Comparison of ENCODE assay signal across 8 cellular contexts in genomic region chr3:196867507-196868296, GRCh38. TPM values are rescaled to one million over a fixed set of nuclear protein-coding genes. Genes with fewer than 3 reads are reported as not detected.
DNase-seq lines count a peak whose midpoint lies in the region; ATAC-seq lines count a peak whose summit lies in the region.

Gene SENP5 (plus strand): TSS chr3:196867920. CDS start chr3:196885182, 17,262 bp downstream.

- peak; percentile 92 for ATAC-seq in HG03439 (IDR thresholded peaks at IDR 0.05; ENCODE audit: unreplicated experiment)

- DNase-seq in Ammon's horn (ENCODE audit: low spot score) (peak; percentile 95), GM19238 (ENCODE audit: insufficient read length, low spot score) (peak; percentile 79), NCI-H460 (ENCODE audit: extremely low read depth, low read depth) (peak; percentile 78), cerebellar cortex (ENCODE audit: low spot score) (peak; percentile 88), islet precursor cell (peak; percentile 94)
- peak; percentile 91 for DNase-seq in activated CD4-positive, CD25-positive, alpha-beta regulatory T cell treated with anti-CD3 and anti-CD28 coated beads, Interleukin-2, amount 50 U/mL, for 72 hours
- peak; percentile 90 for DNase-seq in stimulated activated CD4-positive, alpha-beta T cell treated with anti-CD3 and anti-CD28 coated beads, Interleukin-12 subunit alpha, Interleukin-12 subunit beta, amount 100 ng/mL, for 4 hours

RNA-seq across cellular contexts. Expression of gene SENP5, which starts in this region (rescaled TPM):
- 23.5 and 24.5 TPM in 2 replicates for total RNA-seq in NCI-H460 (2014; rRNA removed; shearing (Covaris generic))
- 13.7 and 13.8 TPM in 2 replicates for polyA plus RNA-seq in NCI-H460 (2014; cell fraction: nucleus; rRNA removed)

Comparison
In these comparisons a context has a peak if more than half of its experiments do, and no peak if none do; other contexts are left out.
1. Peak in every context shown above with its lines: DNase-seq and ATAC-seq.